In the genomic region with DNA sequence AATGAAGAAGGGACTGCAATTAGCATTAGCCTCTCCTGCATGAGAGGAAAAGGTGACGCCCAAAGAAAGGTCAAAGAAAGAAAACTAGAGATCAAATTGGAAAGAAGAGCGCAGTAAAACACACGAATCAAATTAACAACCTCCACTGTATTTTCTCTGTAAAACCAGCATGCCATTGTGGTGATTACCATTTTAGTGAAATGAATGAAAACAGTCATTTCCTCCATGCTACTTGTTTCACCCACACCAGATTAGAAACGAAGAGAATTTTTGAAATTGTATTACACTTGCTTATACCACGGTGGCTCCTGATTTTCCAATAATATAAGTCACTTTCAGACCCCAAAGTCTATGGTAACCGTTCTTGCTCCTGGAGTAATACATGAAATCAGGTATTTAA, we compare ENCODE assay signal across 33 cellular contexts.
A peak's percentile ranks its signal among the peaks of the same experiment; 100 is the strongest.
DNase-seq lines count a peak whose midpoint lies in the region; ATAC-seq, FAIRE-seq and TF ChIP-seq lines count a peak whose summit lies in the region.
"Had no signal": no experiment of that assay in that cellular context is flagged by ENCODE, and none has a peak within 500 bp of the region (broad histone marks: within the 10 kb centered on the region; RNA-seq: fewer than 3 reads in every experiment).

No MANE protein-coding gene starts in this region.

- H3K9me1 ChIP-seq in K562 (ENCODE audit: control insufficient read depth, insufficient read depth, low read length) = no peaks in the 10 kb centered on the region

- in situ Hi-C loops in K562 (cut with MboI) = no loop called here

- CTCF ChIA-PET in activated CD8-positive, alpha-beta memory T cell treated with anti-CD3 and anti-CD28 coated beads, Interleukin-2, amount 10 ng/mL, durations not matched to agents 7 days and 5 days (lab: Charles Lee) = interaction anchor here (3.0 to 3.7 kb wide), 3 partner anchors 14 to 98 kb away, joined by 11 to 23 read pairs (median 16); a partner anchor contains a TSS
- CTCF ChIA-PET in activated CD8-positive, alpha-beta T cell treated with anti-CD3 and anti-CD28 coated beads, Interleukin-2, amount 10 ng/mL, durations not matched to agents 7 days and 5 days (lab: Charles Lee) = interaction anchor here (1.2 to 1.8 kb wide), 4 partner anchors 9 to 49 kb away, joined by 3 to 5 read pairs (median 4); no protein-coding TSS in a partner anchor
- CTCF ChIA-PET in K562 (lab: Yijun Ruan, JAX; ENCODE audit: low intra/inter-chr PET ratio) = no interaction called here

- H3K9ac ChIP-seq in K562 (ENCODE audit: insufficient read depth in 1 of 2, low read depth in 2 of 2, low read length in 2 of 2) = no peak overlapping the region

- WGBS in K562 (ENCODE audit: insufficient coverage, low coverage, missing lambda C conversion rate) = 29% methylated on average over 6 of the region's 6 CpGs

- H3K27ac Mint-ChIP-seq in activated CD8-positive, alpha-beta memory T cell treated with anti-CD3 and anti-CD28 coated beads, Interleukin-2, amount 10 ng/mL, durations not matched to agents 7 days and 5 days = peak overlapping the region; percentile 92
- peak overlapping the region; percentile 70 for H3K27ac Mint-ChIP-seq in activated CD8-positive, alpha-beta T cell treated with anti-CD3 and anti-CD28 coated beads, Interleukin-2, amount 10 ng/mL, durations not matched to agents 7 days and 5 days
- H3K27ac Mint-ChIP-seq in stimulated activated effector memory CD8-positive, alpha-beta T cell treated with anti-CD3 and anti-CD28 coated beads, Interleukin-12 subunit alpha, Interleukin-12 subunit beta, amount 100 ng/mL, for 72 hours = peak overlapping the region; percentile 87
- H3K27ac Mint-ChIP-seq: mesothelial cell of epicardium had no signal

- intact Hi-C loops in K562 (cut with micrococcal nuclease) = no loop called here

- H3K36me3 ChIP-seq in K562 (ENCODE audit: control insufficient read depth, insufficient read depth, low read length) = no peaks in the 10 kb centered on the region
- H3K36me3 ChIP-seq: neutrophil, right atrium auricular region, uterus had no signal

- no peaks in the 10 kb centered on the region for H3K27me3 Mint-ChIP-seq in activated CD8-positive, alpha-beta memory T cell treated with anti-CD3 and anti-CD28 coated beads, Interleukin-2, amount 10 ng/mL, durations not matched to agents 7 days and 5 days
- no peaks in the 10 kb centered on the region for H3K27me3 Mint-ChIP-seq in activated CD8-positive, alpha-beta T cell treated with anti-CD3 and anti-CD28 coated beads, Interleukin-2, amount 10 ng/mL, durations not matched to agents 7 days and 5 days (ENCODE audit: low read depth)

- H2AFZ ChIP-seq in K562 (ENCODE audit: low read depth, low read length) = no peak overlapping the region

- H4K20me1 ChIP-seq in K562 (replicated peaks; ENCODE audit: control insufficient read depth, insufficient read depth, low read length) = no peaks in the 10 kb centered on the region

- POLR2A ChIA-PET in activated CD8-positive, alpha-beta T cell treated with anti-CD3 and anti-CD28 coated beads, Interleukin-2, amount 10 ng/mL, durations not matched to agents 7 days and 5 days (lab: Charles Lee) = interaction anchor here (0.9 to 2.4 kb wide), 2 partner anchors 28 to 98 kb away, joined by 3 to 9 read pairs; a partner anchor contains a TSS
- POLR2A ChIA-PET in K562 (lab: Yijun Ruan, JAX) = interaction anchor here (1.0 to 1.2 kb wide), 2 partner anchors 25 to 97 kb away, joined by 4 read pairs; a partner anchor contains a TSS

- TF ChIP-seq POLR2A in K562 (conservative IDR thresholded peaks at IDR 0.05) = no peak

- DNase-seq in activated CD8-positive, alpha-beta memory T cell treated with anti-CD3 and anti-CD28 coated beads, Interleukin-2, amount 10 ng/mL, durations not matched to agents 7 days and 5 days = no peak
- no peak for DNase-seq in activated CD8-positive, alpha-beta memory T cell treated with anti-CD3 and anti-CD28 coated beads, Interleukin-2, amount 50 U/mL, for 4 hours
- DNase-seq in activated CD8-positive, alpha-beta T cell treated with anti-CD3 and anti-CD28 coated beads, Interleukin-2, amount 10 ng/mL, durations not matched to agents 7 days and 5 days = no peak
- DNase-seq in K562 (ENCODE audit: extremely low read depth in 1 of 4, low spot score in 3 of 4) = no peak
- DNase-seq in stimulated activated effector memory CD8-positive, alpha-beta T cell treated with anti-CD3 and anti-CD28 coated beads, Interleukin-12 subunit alpha, Interleukin-12 subunit beta, amount 100 ng/mL, for 72 hours (ENCODE audit: low spot score in 2 of 2) = no peak
- no peak for DNase-seq in KG1 (lab: John Stamatoyannopoulos, UW)
- no peak for DNase-seq in NCI-H2107 treated with DMSO at 0.1 percent for 48 hours (lab: John Stamatoyannopoulos, UW; ENCODE audit: unreplicated experiment)
- DNase-seq: activated CD4-positive, CD25-positive, alpha-beta regulatory T cell treated with anti-CD3 and anti-CD28 coated beads, Interleukin-2, amount 50 U/mL, for 72 hours; activated effector memory CD4-positive, alpha-beta T cell treated with Interleukin-2 at 50 U/mL for 16 hours; Calu3; DMS79; dorsolateral prefrontal cortex; GF-D8; heart right ventricle; kidney glomerular epithelial cell; NCI-H1105 treated with DMSO at 0.1 percent for 48 hours; NCI-H2029 treated with DMSO at 0.1 percent for 48 hours; NCI-H226; posterior cingulate gyrus; stimulated activated naive CD4-positive, alpha-beta T cell; uterus had no signal

- no peak for TF ChIP-seq EP300 in K562 (IDR thresholded peaks at IDR 0.05; ENCODE audit: low read length)

- H3K9me3 Mint-ChIP-seq in activated CD8-positive, alpha-beta memory T cell treated with anti-CD3 and anti-CD28 coated beads, Interleukin-2, amount 10 ng/mL, durations not matched to agents 7 days and 5 days (ENCODE audit: low read depth) = peaks cover 9% of the 10 kb centered on the region
- peaks cover 20% of the 10 kb centered on the region for H3K9me3 Mint-ChIP-seq in activated CD8-positive, alpha-beta T cell treated with anti-CD3 and anti-CD28 coated beads, Interleukin-2, amount 10 ng/mL, durations not matched to agents 7 days and 5 days (ENCODE audit: insufficient read depth)
- H3K9me3 Mint-ChIP-seq in stimulated activated effector memory CD8-positive, alpha-beta T cell treated with anti-CD3 and anti-CD28 coated beads, Interleukin-12 subunit alpha, Interleukin-12 subunit beta, amount 100 ng/mL, for 72 hours = peaks cover 2% of the 10 kb centered on the region

- peak; percentile 46 for ATAC-seq in activated CD8-positive, alpha-beta memory T cell treated with anti-CD3 and anti-CD28 coated beads, Interleukin-2, amount 10 ng/mL, durations not matched to agents 7 days and 5 days
- no peak for ATAC-seq in activated CD8-positive, alpha-beta T cell treated with anti-CD3 and anti-CD28 coated beads, Interleukin-2, amount 10 ng/mL, durations not matched to agents 7 days and 5 days
- no peak for ATAC-seq in K562
- peak; percentile 81 for ATAC-seq in stimulated activated effector memory CD8-positive, alpha-beta T cell treated with anti-CD3 and anti-CD28 coated beads, Interleukin-12 subunit alpha, Interleukin-12 subunit beta, amount 100 ng/mL, for 72 hours
- ATAC-seq in HG02852 (IDR thresholded peaks at IDR 0.05; ENCODE audit: unreplicated experiment) = no peak
- ATAC-seq: HCT116, heart right ventricle, HepG2, Right ventricle myocardium inferior, SK-N-SH treated with all-trans-retinoic acid at 6 μM for 48 hours had no signal

- H3K36me3 Mint-ChIP-seq in activated CD8-positive, alpha-beta memory T cell treated with anti-CD3 and anti-CD28 coated beads, Interleukin-2, amount 10 ng/mL, durations not matched to agents 7 days and 5 days = peaks cover 54% of the 10 kb centered on the region
- peaks cover 56% of the 10 kb centered on the region for H3K36me3 Mint-ChIP-seq in activated CD8-positive, alpha-beta T cell treated with anti-CD3 and anti-CD28 coated beads, Interleukin-2, amount 10 ng/mL, durations not matched to agents 7 days and 5 days (ENCODE audit: low read depth)
- no peaks in the 10 kb centered on the region for H3K36me3 Mint-ChIP-seq in stimulated activated effector memory CD8-positive, alpha-beta T cell treated with anti-CD3 and anti-CD28 coated beads, Interleukin-12 subunit alpha, Interleukin-12 subunit beta, amount 100 ng/mL, for 72 hours

- H3K4me1 ChIP-seq in K562 (replicated peaks in 1 of 2; ENCODE audit: control insufficient read depth in 2 of 2, insufficient read depth in 2 of 2, low read length in 2 of 2) = no peaks in the 10 kb centered on the region
- H3K4me1 ChIP-seq: right atrium auricular region, uterus had no signal

- no TSS peak for BruUV-seq in K562 (replicated peaks; lab: Mats Ljungman, UMichigan)

- no peaks in the 10 kb centered on the region for H3K9me3 ChIP-seq in K562 (replicated peaks; ENCODE audit: control insufficient read depth, insufficient read depth, low read depth, low read length)
- H3K9me3 ChIP-seq: neutrophil, right atrium auricular region, uterus had no signal

- no peaks in the 10 kb centered on the region for H3K27me3 ChIP-seq in K562 (ENCODE audit: control insufficient read depth in 2 of 2, insufficient read depth in 2 of 2, low read length in 2 of 2)
- H3K27me3 ChIP-seq: dorsolateral prefrontal cortex, heart right ventricle, neutrophil, right atrium auricular region, uterus had no signal

- no peak overlapping the region for H3K4me2 ChIP-seq in K562 (ENCODE audit: insufficient read depth, low read length)

- H3K27ac ChIP-seq in K562 (ENCODE audit: extremely low read depth, low read depth, low read length) = no peak overlapping the region
- H3K27ac ChIP-seq: neutrophil, right atrium auricular region, uterus had no signal

- no peaks in the 10 kb centered on the region for H3K79me2 ChIP-seq in K562 (ENCODE audit: control insufficient read depth, insufficient read depth, low read length)

- peaks cover 43% of the 10 kb centered on the region for H3K4me1 Mint-ChIP-seq in activated CD8-positive, alpha-beta memory T cell treated with anti-CD3 and anti-CD28 coated beads, Interleukin-2, amount 10 ng/mL, durations not matched to agents 7 days and 5 days
- peaks cover 42% of the 10 kb centered on the region for H3K4me1 Mint-ChIP-seq in activated CD8-positive, alpha-beta T cell treated with anti-CD3 and anti-CD28 coated beads, Interleukin-2, amount 10 ng/mL, durations not matched to agents 7 days and 5 days (ENCODE audit: low read depth)
- peaks cover 45% of the 10 kb centered on the region for H3K4me1 Mint-ChIP-seq in stimulated activated effector memory CD8-positive, alpha-beta T cell treated with anti-CD3 and anti-CD28 coated beads, Interleukin-12 subunit alpha, Interleukin-12 subunit beta, amount 100 ng/mL, for 72 hours
- H3K4me1 Mint-ChIP-seq: mesothelial cell of epicardium had no signal

- H3K4me3 Mint-ChIP-seq in activated CD8-positive, alpha-beta memory T cell treated with anti-CD3 and anti-CD28 coated beads, Interleukin-2, amount 10 ng/mL, durations not matched to agents 7 days and 5 days = peak overlapping the region; percentile 15
- H3K4me3 Mint-ChIP-seq in activated CD8-positive, alpha-beta T cell treated with anti-CD3 and anti-CD28 coated beads, Interleukin-2, amount 10 ng/mL, durations not matched to agents 7 days and 5 days = no peak overlapping the region
- peak overlapping the region; percentile 43 for H3K4me3 Mint-ChIP-seq in stimulated activated effector memory CD8-positive, alpha-beta T cell treated with anti-CD3 and anti-CD28 coated beads, Interleukin-12 subunit alpha, Interleukin-12 subunit beta, amount 100 ng/mL, for 72 hours
- H3K4me3 Mint-ChIP-seq: CD14-positive monocyte, mesothelial cell of epicardium had no signal

- TF ChIP-seq CTCF in K562 (IDR thresholded peaks at IDR 0.05 in 2 of 3, conservative IDR thresholded peaks at IDR 0.05 in 1 of 3; ENCODE audit: insufficient read depth in 2 of 3, low read depth in 1 of 3, low read length in 3 of 3) = no peak

- H3K4me3 ChIP-seq in K562 = no peak overlapping the region
- H3K4me3 ChIP-seq: dorsolateral prefrontal cortex, heart right ventricle, right atrium auricular region, uterus had no signal

- TF ChIP-seq RAD21 in K562 (CRISPR knock-in tag; conservative IDR thresholded peaks at IDR 0.05 in 1 of 2, IDR thresholded peaks at IDR 0.05 in 1 of 2) = no peak

- FAIRE-seq in K562 (lab: Jason Lieb, UNC) = peak; percentile 19
- FAIRE-seq: A204.1, frontal cortex, HepG2, small intestine had no signal

Comparison
In these comparisons a context has a peak if more than half of its experiments do, and no peak if none do; other contexts are left out.
1. ATAC-seq: peak in activated CD8-positive, alpha-beta memory T cell treated with anti-CD3 and anti-CD28 coated beads, Interleukin-2, amount 10 ng/mL, durations not matched to agents 7 days and 5 days (single experiment) and stimulated activated effector memory CD8-positive, alpha-beta T cell treated with anti-CD3 and anti-CD28 coated beads, Interleukin-12 subunit alpha, Interleukin-12 subunit beta, amount 100 ng/mL, for 72 hours (single experiment); none in activated CD8-positive, alpha-beta T cell treated with anti-CD3 and anti-CD28 coated beads, Interleukin-2, amount 10 ng/mL, durations not matched to agents 7 days and 5 days (single experiment), K562 (single experiment) and HG02852 (single experiment).
2. Peak in every context shown above with its lines, with median percentiles within 50 percentile points of each other: H3K27ac Mint-ChIP-seq.